Comparison of ENCODE assay signal across 8 cellular contexts in the genomic region with DNA sequence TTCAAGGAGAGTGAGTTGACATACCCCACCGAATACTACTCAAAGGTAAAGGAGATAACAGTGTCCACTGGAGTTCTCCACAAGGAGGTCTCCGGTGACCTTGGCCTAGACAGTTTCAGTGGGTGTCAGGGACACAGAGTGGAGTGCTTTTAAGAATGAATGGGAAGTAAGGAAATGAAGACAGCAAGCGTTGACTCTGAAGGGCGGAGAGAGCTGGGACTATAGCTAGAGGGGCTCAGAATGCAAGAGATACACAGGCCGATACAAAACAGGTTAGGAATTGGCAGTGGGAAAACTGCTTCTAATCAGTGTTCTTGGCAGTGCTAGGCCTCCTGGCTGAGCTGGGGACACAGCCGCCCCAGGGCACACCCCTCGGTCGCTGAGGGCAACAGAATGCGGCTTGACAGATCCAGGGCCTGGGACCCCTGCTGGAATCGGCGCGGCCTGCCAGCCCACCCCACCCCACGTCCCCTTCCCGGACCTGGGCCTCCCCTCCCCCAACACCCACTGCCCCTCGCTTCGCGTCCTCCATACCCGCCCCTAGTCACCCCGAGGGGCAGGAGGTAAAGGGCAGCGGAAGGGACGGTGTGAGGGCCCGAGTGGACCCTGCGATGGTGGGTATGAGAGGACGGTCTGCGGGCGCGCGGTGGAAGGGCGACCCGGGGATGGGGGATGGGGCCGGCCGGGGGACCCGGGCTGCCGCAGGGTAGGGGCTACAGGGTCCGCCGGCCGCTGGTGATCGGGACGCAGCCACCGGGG.
DNase-seq lines count a peak whose midpoint lies in the region; ATAC-seq lines count a peak whose summit lies in the region.

No MANE protein-coding gene starts in this region.

- H3K9me3 ChIP-seq in duodenal mucosa (ENCODE audit: control insufficient read depth in 1 of 2, low read length in 2 of 2) (no peaks in the 10 kb centered on the region), muscle layer of colon (ENCODE audit: low read length) (no peaks in the 10 kb centered on the region)

- DNase-seq in EH (ENCODE audit: low read depth) (peak; percentile 16), SW 1271 (lab: John Stamatoyannopoulos, UW) (no peak), SIG-M5 treated with dmso at 0.1 percent for 504 hours (lab: John Stamatoyannopoulos, UW; ENCODE audit: unreplicated experiment) (no peak)

- peaks cover 4 to 13% of the 10 kb centered on the region in 2 donors for H3K4me1 ChIP-seq in duodenal mucosa (ENCODE audit: control insufficient read depth in 1 of 2, insufficient read depth in 2 of 2, low read length in 2 of 2)
- peaks cover 31% of the 10 kb centered on the region for H3K4me1 ChIP-seq in muscle layer of colon (ENCODE audit: insufficient read depth, low read length)

- H3K27ac ChIP-seq in duodenal mucosa (ENCODE audit: low read depth, low read length) (no peak overlapping the region), muscle layer of colon (ENCODE audit: low read depth, low read length) (peak overlapping the region; percentile 87)

- H3K36me3 ChIP-seq in duodenal mucosa (ENCODE audit: control insufficient read depth in 1 of 2, insufficient read depth in 2 of 2, low read length in 2 of 2) (no peaks in the 10 kb centered on the region), muscle layer of colon (ENCODE audit: insufficient read depth, low read length) (no peaks in the 10 kb centered on the region)

- H3K4me3 ChIP-seq in duodenal mucosa (ENCODE audit: low read depth in 1 of 2, low read length in 2 of 2) (peak overlapping the region; percentile 65 to 77), muscle layer of colon (ENCODE audit: low read depth in 1 of 2, low read length in 2 of 2) (peak overlapping the region; percentile 52 to 69)

- ATAC-seq in HG03432 (IDR thresholded peaks at IDR 0.05; ENCODE audit: unreplicated experiment) (peak; percentile 22), GM18858 (IDR thresholded peaks at IDR 0.05; ENCODE audit: unreplicated experiment) (no peak), HG03354 (IDR thresholded peaks at IDR 0.05; ENCODE audit: poor library complexity, severe bottlenecking, unreplicated experiment) (no peak)

- H3K27me3 ChIP-seq in duodenal mucosa (ENCODE audit: control insufficient read depth in 1 of 2, insufficient read depth in 2 of 2, low read length in 2 of 2) (peaks cover 0 to 7% of the 10 kb centered on the region in 2 donors), muscle layer of colon (ENCODE audit: control insufficient read depth in 1 of 2, insufficient read depth in 2 of 2, low read length in 2 of 2) (no peaks in the 10 kb centered on the region)

- H3K9ac ChIP-seq in duodenal mucosa (ENCODE audit: low read depth in 1 of 2, low read length in 2 of 2) (peak overlapping the region; percentile 10 to 27), muscle layer of colon (ENCODE audit: low read length) (peak overlapping the region; percentile 55)
